17 cellular contexts compared by ENCODE assay signal in genomic region chr3:45537596-45537959, GRCh38. TPM values are rescaled to one million over a fixed set of nuclear protein-coding genes. Genes with fewer than 3 reads are reported as not detected.
DNase-seq lines count a peak whose midpoint lies in the region; ATAC-seq and TF ChIP-seq lines count a peak whose summit lies in the region.
"Had no signal": no experiment of that assay in that cellular context is flagged by ENCODE, and none has a peak within 500 bp of the region (broad histone marks: within the 10 kb centered on the region; RNA-seq: fewer than 3 reads in every experiment).

No MANE protein-coding gene starts in this region.

- no peak overlapping the region for H2BK15ac ChIP-seq in neuronal stem cell (ENCODE audit: low read length)

- DNase-seq in lung (ENCODE audit: low spot score) (no peak), suprapubic skin (ENCODE audit: low spot score in 2 of 2) (no peak), NCI-H1694 treated with DMSO at 0.1 percent for 48 hours (lab: John Stamatoyannopoulos, UW) (no peak), neuronal stem cell (ENCODE audit: low spot score) (no peak)
- DNase-seq: activated CD4-positive, alpha-beta memory T cell treated with anti-CD3 and anti-CD28 coated beads, Interleukin-2, amount 10 ng/mL, durations not matched to agents 7 days and 5 days; activated naive CD8-positive, alpha-beta T cell treated with anti-CD3 and anti-CD28 coated beads for 36 hours; activated T-cell treated with anti-CD3 and anti-CD28 coated beads, Interleukin-2, amount 50 U/mL, for 24 hours; effector CD4-positive, alpha-beta T cell; HCEC 1CT; NCI-H146; stimulated activated CD4-positive, alpha-beta T cell treated with anti-CD3 and anti-CD28 coated beads, Interleukin-4, amount 100 ng/mL, for 24 hours had no signal

- no peak overlapping the region for H2BK120ac ChIP-seq in neuronal stem cell (ENCODE audit: low read depth, low read length)

- H3K23ac ChIP-seq in neuronal stem cell (ENCODE audit: low read depth, low read length, poor library complexity), result no peak overlapping the region

- H3K36me3 ChIP-seq in OCI-LY3 (replicated peaks; ENCODE audit: low read depth, low read length) (peaks cover 11% of the 10 kb centered on the region), esophagus (ENCODE audit: control insufficient read depth in 2 of 2, insufficient read depth in 2 of 2, low read length in 1 of 2) (peaks cover 0 to 8% of the 10 kb centered on the region in 2 donors), lung (ENCODE audit: control insufficient read depth in 2 of 2, insufficient read depth in 2 of 2, low read length in 2 of 2) (no peaks in the 10 kb centered on the region), suprapubic skin (peaks cover 4% of the 10 kb centered on the region), neuronal stem cell (replicated peaks in 1 of 2; ENCODE audit: control insufficient read depth in 2 of 2, insufficient read depth in 2 of 2, low read length in 2 of 2) (peaks cover 0 to 49% of the 10 kb centered on the region in 2 donors)
- H3K36me3 ChIP-seq: thoracic aorta had no signal

- H2AFZ ChIP-seq in OCI-LY3 (ENCODE audit: low read depth, low read length) (no peak overlapping the region), neuronal stem cell (ENCODE audit: low read length) (no peak overlapping the region)

- TF ChIP-seq CTCF in OCI-LY3 (IDR thresholded peaks at IDR 0.05; ENCODE audit: low read depth, low read length) (no peak), lung (IDR thresholded peaks at IDR 0.05; ENCODE audit: control extremely low read depth, extremely low read depth) (no peak), suprapubic skin (IDR thresholded peaks at IDR 0.05) (no peak)

- H4K8ac ChIP-seq in neuronal stem cell (ENCODE audit: low read depth, low read length), result no peak overlapping the region

- no peaks in the 10 kb centered on the region for H3K27me3 ChIP-seq in OCI-LY3 (ENCODE audit: low read depth, low read length)
- no peaks in the 10 kb centered on the region for H3K27me3 ChIP-seq in esophagus (ENCODE audit: control insufficient read depth in 1 of 2, insufficient read depth in 2 of 2, low read length in 2 of 2)
- no peaks in the 10 kb centered on the region for H3K27me3 ChIP-seq in lung (ENCODE audit: control insufficient read depth, insufficient read depth)
- no peaks in the 10 kb centered on the region for H3K27me3 ChIP-seq in suprapubic skin
- no peaks in the 10 kb centered on the region for H3K27me3 ChIP-seq in neuronal stem cell (ENCODE audit: control insufficient read depth in 3 of 3, insufficient read depth in 3 of 3, low read depth in 1 of 3, low read length in 3 of 3)

- TF ChIP-seq EP300 in suprapubic skin (IDR thresholded peaks at IDR 0.05), result no peak

- H3K4me2 ChIP-seq in OCI-LY3 (ENCODE audit: low read length) (peak overlapping the region; percentile 20; the same call in 1 of the 2 replicates), neuronal stem cell (ENCODE audit: insufficient read depth, low read length, poor library complexity, severe bottlenecking) (no peak overlapping the region)

- no peak overlapping the region for H4K91ac ChIP-seq in neuronal stem cell (ENCODE audit: low read depth, low read length, poor library complexity)

- TF ChIP-seq POLR2A in suprapubic skin (IDR thresholded peaks at IDR 0.05), result no peak

- H4K20me1 ChIP-seq in OCI-LY3 (ENCODE audit: insufficient read depth, low read length), result 0 out of 2 replicates have a peak, but pooled peaks cover 7% of the 10 kb centered on the region

- H2BK12ac ChIP-seq in neuronal stem cell (ENCODE audit: low read length), result no peak overlapping the region

- H2AK5ac ChIP-seq in neuronal stem cell (ENCODE audit: low read depth, low read length), result no peak overlapping the region

- peaks cover 1% of the 10 kb centered on the region for H3K79me1 ChIP-seq in neuronal stem cell (ENCODE audit: low read depth, low read length)

- H3K9ac ChIP-seq in OCI-LY3 (ENCODE audit: low read length) (no peak overlapping the region), neuronal stem cell (ENCODE audit: low read depth, low read length, poor library complexity) (no peak overlapping the region)

- peaks cover 13% of the 10 kb centered on the region for H3K4me1 ChIP-seq in OCI-LY3 (ENCODE audit: low read length)
- peaks cover 0 to 3% of the 10 kb centered on the region in 2 donors for H3K4me1 ChIP-seq in esophagus (ENCODE audit: control insufficient read depth in 2 of 2, insufficient read depth in 2 of 2, low read length in 1 of 2)
- peaks cover 7 to 21% of the 10 kb centered on the region in 2 donors for H3K4me1 ChIP-seq in lung (ENCODE audit: control insufficient read depth in 2 of 2, insufficient read depth in 2 of 2, low read length in 2 of 2)
- peaks cover 9% of the 10 kb centered on the region for H3K4me1 ChIP-seq in suprapubic skin
- H3K4me1 ChIP-seq in neuronal stem cell (ENCODE audit: control insufficient read depth in 2 of 2, insufficient read depth in 1 of 2, low read depth in 1 of 2, low read length in 2 of 2), result peaks cover 0 to 6% of the 10 kb centered on the region in 2 donors

- no peak overlapping the region for H2BK5ac ChIP-seq in neuronal stem cell (ENCODE audit: low read length)

- H3K18ac ChIP-seq in neuronal stem cell (ENCODE audit: low read length), result no peak overlapping the region

- H3K4ac ChIP-seq in neuronal stem cell (ENCODE audit: low read length), result no peak overlapping the region

- 79 to 81% methylated on average over 5 of the region's 5 CpGs for WGBS in esophagus, 2 donors
- WGBS in lung, 2 donors, result 62% methylated on average over 5 of the region's 5 CpGs
- 63% methylated on average over 5 of the region's 5 CpGs for WGBS in suprapubic skin
- WGBS in neuronal stem cell (ENCODE audit: extremely low coverage in 2 of 2, insufficient read length in 2 of 2, insufficient replicate concordance in 1 of 2), 2 donors, result no CpG with 5 or more reads among the region's 5 CpGs

- H3K9me3 ChIP-seq in OCI-LY3 (ENCODE audit: insufficient read depth, low read length), result no peaks in the 10 kb centered on the region
- no peaks in the 10 kb centered on the region for H3K9me3 ChIP-seq in esophagus (ENCODE audit: control insufficient read depth in 2 of 2, insufficient read depth in 1 of 2, low read depth in 1 of 2, low read length in 1 of 2)
- no peaks in the 10 kb centered on the region for H3K9me3 ChIP-seq in lung (ENCODE audit: control insufficient read depth in 2 of 2, insufficient read depth in 1 of 2, low read length in 1 of 2)
- no peaks in the 10 kb centered on the region for H3K9me3 ChIP-seq in suprapubic skin
- no peaks in the 10 kb centered on the region for H3K9me3 ChIP-seq in neuronal stem cell (replicated peaks in 1 of 2; ENCODE audit: control insufficient read depth in 2 of 2, insufficient read depth in 1 of 2, low read depth in 1 of 2, low read length in 2 of 2)
- H3K9me3 ChIP-seq: thoracic aorta had no signal

- H3K14ac ChIP-seq in neuronal stem cell (ENCODE audit: low read length), result no peak overlapping the region

- H3K79me2 ChIP-seq in OCI-LY3 (ENCODE audit: low read length), result no peaks in the 10 kb centered on the region

- H3K4me3 ChIP-seq in OCI-LY3 (ENCODE audit: low read length), result no peak overlapping the region
- H3K4me3 ChIP-seq in esophagus (ENCODE audit: low read depth in 1 of 2, low read length in 2 of 2), result no peak overlapping the region
- H3K4me3 ChIP-seq in lung, result no peak overlapping the region
- no peak overlapping the region for H3K4me3 ChIP-seq in suprapubic skin
- no peak overlapping the region for H3K4me3 ChIP-seq in neuronal stem cell (ENCODE audit: low read length in 2 of 2)
- H3K4me3 ChIP-seq: skin epidermis, thoracic aorta had no signal

- no peak for ATAC-seq in lung (ENCODE audit: insufficient read depth, low FRiP score)
- ATAC-seq in GM19035 (IDR thresholded peaks at IDR 0.05; ENCODE audit: unreplicated experiment), result no peak

- H3K27ac ChIP-seq in OCI-LY3 (ENCODE audit: low read length) (no peak overlapping the region), esophagus (ENCODE audit: low read depth in 2 of 2, low read length in 1 of 2) (peak overlapping the region; percentile 24 to 36), lung (ENCODE audit: low read depth in 1 of 2, low read length in 1 of 2) (peak overlapping the region; percentile 83 to 87), suprapubic skin (peak overlapping the region; percentile 19), neuronal stem cell (replicated peaks; ENCODE audit: low read length) (no peak overlapping the region)
- H3K27ac ChIP-seq: RWPE1 had no signal

RNA-seq across cellular contexts. Expression of gene LIMD1, which starts 57.0 kb away (rescaled TPM):
- polyA plus RNA-seq in esophagus, result 1 to 10 TPM; 3.2 to 6.0 TPM
- 100 to 1,000 TPM in 1 of 2 donors, 10 to 100 TPM in 1; 70.0 to 123 TPM for total RNA-seq in lung
- polyA plus RNA-seq in lung, result 10 to 100 TPM in 1 of 2 donors, 1 to 10 TPM in 1; 9.3 to 18.5 TPM
- 10 to 100 TPM; 16.6 to 55.4 (median 26.3) TPM for total RNA-seq in suprapubic skin
- 5.5 TPM for polyA plus RNA-seq in neuronal stem cell (2013, experiment 1 of 2)
- 5.7 TPM for polyA plus RNA-seq in neuronal stem cell (2013, experiment 2 of 2)

Comparison
In these comparisons a context has a peak if more than half of its experiments do, and no peak if none do; other contexts are left out.
1. H3K27ac ChIP-seq: peak in esophagus (2 of 2), lung (2 of 2) and suprapubic skin (single experiment); none in OCI-LY3 (single experiment) and neuronal stem cell (single experiment).